21 cellular contexts compared by ENCODE assay signal in the genomic region with DNA sequence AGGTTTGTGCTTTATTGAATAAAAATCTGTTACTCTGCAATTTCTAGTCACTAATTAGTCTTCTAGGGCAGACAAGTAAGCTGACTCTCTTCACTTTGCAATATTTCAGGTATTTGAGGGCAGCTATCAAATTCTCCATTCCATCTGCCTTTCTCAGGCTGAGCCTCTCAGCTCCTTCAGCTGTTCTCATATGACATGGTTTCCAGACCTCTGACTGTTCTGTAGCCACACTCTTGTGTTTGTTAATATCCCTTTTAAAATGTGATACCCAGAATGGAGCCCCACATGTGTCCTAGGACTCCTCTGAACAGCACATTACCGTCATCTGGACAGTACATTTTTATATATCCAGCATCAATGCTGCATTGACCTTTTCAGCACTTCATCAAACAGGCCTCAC.
"Had no signal": no experiment of that assay in that cellular context is flagged by ENCODE, and none has a peak within 500 bp of the region (broad histone marks: within the 10 kb centered on the region; RNA-seq: fewer than 3 reads in every experiment).

No MANE protein-coding gene starts in this region.

- H3K9me3 ChIP-seq: colonic mucosa, left lung, pancreas, psoas muscle, testis, transverse colon had no signal

- FAIRE-seq: frontal cortex, pancreas had no signal

- ATAC-seq: activated CD4-positive, alpha-beta T cell treated with anti-CD3 and anti-CD28 coated beads for 36 hours; activated CD8-positive, alpha-beta memory T cell treated with anti-CD3 and anti-CD28 coated beads, Interleukin-2, amount 10 ng/mL, durations not matched to agents 7 days and 5 days; activated CD8-positive, alpha-beta T cell treated with anti-CD3 and anti-CD28 coated beads, Interleukin-2, amount 10 ng/mL, durations not matched to agents 7 days and 5 days; activated naive CD4-positive, alpha-beta T cell treated with anti-CD3 and anti-CD28 coated beads, Interleukin-2, amount 50 U/mL, for 72 hours; activated T-cell treated with anti-CD3 and anti-CD28 coated beads, Interleukin-2, amount 50 U/mL, for 72 hours; left lung; naive thymus-derived CD4-positive, alpha-beta T cell; pancreas had no signal

- H3K27ac ChIP-seq: colonic mucosa, left lung, pancreas, psoas muscle, testis, transverse colon had no signal

- H3K4me1 ChIP-seq: colonic mucosa, pancreas, psoas muscle, testis, transverse colon had no signal

- H3K4me3 ChIP-seq: colonic mucosa, left lung, lung, pancreas, psoas muscle, testis, transverse colon had no signal

- H3K36me3 ChIP-seq: colonic mucosa, left lung, pancreas, transverse colon had no signal

- DNase-seq: activated CD4-positive, alpha-beta T cell treated with anti-CD3 and anti-CD28 coated beads for 36 hours; activated CD4-positive, CD25-positive, alpha-beta regulatory T cell; activated CD8-positive, alpha-beta memory T cell treated with anti-CD3 and anti-CD28 coated beads, Interleukin-2, amount 10 ng/mL, durations not matched to agents 7 days and 5 days; activated CD8-positive, alpha-beta T cell treated with anti-CD3 and anti-CD28 coated beads, Interleukin-2, amount 10 ng/mL, durations not matched to agents 7 days and 5 days; activated naive CD4-positive, alpha-beta T cell; activated T-cell treated with anti-CD3 and anti-CD28 coated beads, Interleukin-2, amount 50 U/mL, for 72 hours; anterior cingulate cortex; colonic mucosa; effector memory CD4-positive, alpha-beta T cell; kidney glomerular epithelial cell; left lung; naive thymus-derived CD4-positive, alpha-beta T cell; nucleus accumbens; pancreas; psoas muscle; stimulated activated naive CD4-positive, alpha-beta T cell; testis; transverse colon had no signal

- H3K27me3 ChIP-seq: colonic mucosa, left lung, pancreas, testis, transverse colon had no signal
